Comparison of ENCODE assay signal across 8 cellular contexts in genomic region chr9:112032009-112032408, GRCh38.
DNase-seq lines count a peak whose midpoint lies in the region; ATAC-seq, FAIRE-seq and TF ChIP-seq lines count a peak whose summit lies in the region.

No MANE protein-coding gene starts in this region.

- 89% methylated on average over 2 of the region's 2 CpGs; no CpG with 5 or more reads in 1 of the 2 experiments for WGBS in H1 (ENCODE audit: extremely low coverage in 1 of 2, insufficient coverage in 1 of 2, insufficient read length in 1 of 2, insufficient replicate concordance in 2 of 2, low coverage in 1 of 2, low lambda C conversion rate in 2 of 2, missing lambda C conversion rate in 1 of 2), 2 experiments

- H3K36me3 ChIP-seq in H1 (ENCODE audit: control insufficient read depth in 2 of 4, insufficient read depth in 4 of 4, low read length in 3 of 4), result no peaks in the 10 kb centered on the region

- no peak overlapping the region for H2AFZ ChIP-seq in H1 (ENCODE audit: low read length)

- H3K4me3 ChIP-seq in H1 (ENCODE audit: extremely low read depth in 1 of 4, insufficient read depth in 2 of 4, low read depth in 3 of 4, low read length in 4 of 4), result no peak overlapping the region

- peak; percentile 25 for ATAC-seq in GM18508 (IDR thresholded peaks at IDR 0.05; ENCODE audit: insufficient read depth, unreplicated experiment)
- ATAC-seq in GM19467 (IDR thresholded peaks at IDR 0.05; ENCODE audit: unreplicated experiment), result peak; percentile 52
- peak; percentile 39 for ATAC-seq in HG03139 (IDR thresholded peaks at IDR 0.05; ENCODE audit: unreplicated experiment)

- no peaks in the 10 kb centered on the region for H3K79me2 ChIP-seq in H1 (ENCODE audit: control insufficient read depth in 1 of 2, insufficient read depth in 2 of 2, low read length in 2 of 2)

- TF ChIP-seq CTCF in H1 (IDR thresholded peaks at IDR 0.05; ENCODE audit: control extremely low read depth in 1 of 3, insufficient read depth in 1 of 3, low read depth in 1 of 3, low read length in 3 of 3), result no peak

- H4K8ac ChIP-seq in H1 (ENCODE audit: extremely low read depth, insufficient read depth, low read length), result no peak overlapping the region

- H2BK120ac ChIP-seq in H1 (replicated peaks; ENCODE audit: low read depth, low read length), result no peak overlapping the region

- no peak overlapping the region for H3K9ac ChIP-seq in H1 (replicated peaks in 1 of 4; ENCODE audit: extremely low read depth in 1 of 4, low read depth in 3 of 4, low read length in 3 of 4)

- H3K4ac ChIP-seq in H1 (replicated peaks; ENCODE audit: insufficient read length, low read depth, low read length), result no peak overlapping the region

- TF ChIP-seq EP300 in H1 (IDR thresholded peaks at IDR 0.05; ENCODE audit: borderline replicate concordance in 1 of 2, low read depth in 2 of 2, low read length in 2 of 2), result no peak

- CTCF ChIA-PET in H1 (lab: Charles Lee; ENCODE audit: partially characterized antibody), result interaction anchor here (0.6 to 0.7 kb wide), 2 partner anchors 85 to 1815 kb away, joined by 3 read pairs; no protein-coding TSS in a partner anchor

- DNase-seq in H1 (ENCODE audit: low read depth in 1 of 2, low spot score in 2 of 2), result no peak
- DNase-seq in NCI-H2227 (lab: John Stamatoyannopoulos, UW; ENCODE audit: unreplicated experiment), result no peak
- no peak for DNase-seq in cortex of kidney (lab: John Stamatoyannopoulos, UW)
- no peak for DNase-seq in cerebellar cortex (ENCODE audit: low spot score)
- no peak for DNase-seq in NCI-H345 treated with DMSO at 0.1 percent for 48 hours (lab: John Stamatoyannopoulos, UW; ENCODE audit: unreplicated experiment)

- H2BK5ac ChIP-seq in H1 (ENCODE audit: low read depth, low read length), result no peak overlapping the region

- no peaks in the 10 kb centered on the region for H3K27me3 ChIP-seq in H1 (replicated peaks in 1 of 4; ENCODE audit: control insufficient read depth in 3 of 4, extremely low read depth in 1 of 4, insufficient read depth in 3 of 4, low read length in 3 of 4)

- H4K91ac ChIP-seq in H1 (replicated peaks; ENCODE audit: insufficient read length, low read length), result no peak overlapping the region

- H2AK5ac ChIP-seq in H1 (ENCODE audit: low read depth, low read length), result no peak overlapping the region

- no peak overlapping the region for H4K5ac ChIP-seq in H1 (ENCODE audit: insufficient read length, low read depth, low read length)

- H3K14ac ChIP-seq in H1 (ENCODE audit: insufficient read length), result no peak overlapping the region

- POLR2A ChIA-PET in H1 (lab: Charles Lee; ENCODE audit: partially characterized antibody), result no interaction called here

- H3K27ac ChIP-seq in H1 (ENCODE audit: low read depth, low read length), result no peak overlapping the region

- H4K20me1 ChIP-seq in H1 (replicated peaks in 1 of 2; ENCODE audit: control insufficient read depth in 1 of 2, insufficient read depth in 2 of 2, low read length in 2 of 2), result no peaks in the 10 kb centered on the region

- H2BK12ac ChIP-seq in H1 (ENCODE audit: low read depth, low read length), result no peak overlapping the region

- H3K9me3 ChIP-seq in H1 (ENCODE audit: insufficient read depth in 2 of 2, low read depth in 1 of 2, low read length in 1 of 2), result no peaks in the 10 kb centered on the region

- H2BK20ac ChIP-seq in H1 (ENCODE audit: low read length), result peak overlapping the region; percentile 62; the same call in 1 of the 2 replicates

- H3K18ac ChIP-seq in H1 (ENCODE audit: extremely low read depth, low read length), result no peak overlapping the region

- H3K56ac ChIP-seq in H1 (replicated peaks; ENCODE audit: insufficient read length, low read depth, low read length), result no peak overlapping the region

- H3K23ac ChIP-seq in H1 (ENCODE audit: insufficient read length), result no peak overlapping the region

- FAIRE-seq in H1 (lab: Jason Lieb, UNC), result no peak

- no peak overlapping the region for H3K4me2 ChIP-seq in H1 (ENCODE audit: insufficient read depth in 1 of 2, low read depth in 2 of 2, low read length in 2 of 2)

- no peaks in the 10 kb centered on the region for H3K79me1 ChIP-seq in H1 (ENCODE audit: low read depth, low read length)

- TF ChIP-seq POLR2A in H1 (IDR thresholded peaks at IDR 0.05; ENCODE audit: control extremely low read depth in 1 of 2, low read depth in 2 of 2, low read length in 2 of 2), result no peak

- peak overlapping the region; percentile 94; the same call in 1 of the 2 replicates for H2BK15ac ChIP-seq in H1 (ENCODE audit: low read length)

- TF ChIP-seq RAD21 in H1 (IDR thresholded peaks at IDR 0.05 in 1 of 2, conservative IDR thresholded peaks at IDR 0.05 in 1 of 2; ENCODE audit: low read depth in 2 of 2, low read length in 2 of 2), result no peak

- peaks cover 0 to 3% (median 1%) of the 10 kb centered on the region in 4 experiments; a peak in 3 of 7 replicates for H3K4me1 ChIP-seq in H1 (replicated peaks in 1 of 4; ENCODE audit: control insufficient read depth in 3 of 4, insufficient read depth in 4 of 4, low read length in 3 of 4)

- no peaks in the 10 kb centered on the region for H3K23me2 ChIP-seq in H1 (ENCODE audit: low read depth, low read length)

TF ChIP-seq in H1, 55 proteins besides CTCF, POLR2A, EP300 and RAD21:
- no peak for TF ChIP-seq SUZ12 (IDR thresholded peaks at IDR 0.05; ENCODE audit: low read length)
- no peak for TF ChIP-seq NANOG (IDR thresholded peaks at IDR 0.05; ENCODE audit: insufficient read depth, low read depth, low read length, poor library complexity, severe bottlenecking)
- no peak for TF ChIP-seq MAFK (IDR thresholded peaks at IDR 0.05; ENCODE audit: low read depth, low read length)
- TF ChIP-seq CTBP2 (IDR thresholded peaks at IDR 0.05; ENCODE audit: borderline replicate concordance, insufficient read depth, insufficient read length, low read length), result no peak
- no peak for TF ChIP-seq RNF2 (IDR thresholded peaks at IDR 0.05; ENCODE audit: borderline replicate concordance, low read depth, low read length, missing control alignments, poor library complexity, severe bottlenecking)
- no peak for TF ChIP-seq NRF1 (IDR thresholded peaks at IDR 0.05; ENCODE audit: low read depth, low read length)
- no peak for TF ChIP-seq SP2 (IDR thresholded peaks at IDR 0.05; ENCODE audit: low read length)
- TF ChIP-seq SIX5 (IDR thresholded peaks at IDR 0.05; ENCODE audit: low read depth, low read length), result no peak
- TF ChIP-seq ASH2L (IDR thresholded peaks at IDR 0.05; ENCODE audit: low read length), result no peak
- no peak for TF ChIP-seq ATF2 (IDR thresholded peaks at IDR 0.05; ENCODE audit: low read length)
- TF ChIP-seq SP4 (IDR thresholded peaks at IDR 0.05; ENCODE audit: low read length), result no peak
- no peak for TF ChIP-seq RXRA (IDR thresholded peaks at IDR 0.05; ENCODE audit: insufficient read depth, low read depth, low read length)
- no peak for TF ChIP-seq CHD1 (IDR thresholded peaks at IDR 0.05; ENCODE audit: low read depth, low read length)
- no peak for TF ChIP-seq TEAD4 (IDR thresholded peaks at IDR 0.05; ENCODE audit: low read depth, low read length)
